ENCODE assay signal across 1 cellular context in the genomic region with DNA sequence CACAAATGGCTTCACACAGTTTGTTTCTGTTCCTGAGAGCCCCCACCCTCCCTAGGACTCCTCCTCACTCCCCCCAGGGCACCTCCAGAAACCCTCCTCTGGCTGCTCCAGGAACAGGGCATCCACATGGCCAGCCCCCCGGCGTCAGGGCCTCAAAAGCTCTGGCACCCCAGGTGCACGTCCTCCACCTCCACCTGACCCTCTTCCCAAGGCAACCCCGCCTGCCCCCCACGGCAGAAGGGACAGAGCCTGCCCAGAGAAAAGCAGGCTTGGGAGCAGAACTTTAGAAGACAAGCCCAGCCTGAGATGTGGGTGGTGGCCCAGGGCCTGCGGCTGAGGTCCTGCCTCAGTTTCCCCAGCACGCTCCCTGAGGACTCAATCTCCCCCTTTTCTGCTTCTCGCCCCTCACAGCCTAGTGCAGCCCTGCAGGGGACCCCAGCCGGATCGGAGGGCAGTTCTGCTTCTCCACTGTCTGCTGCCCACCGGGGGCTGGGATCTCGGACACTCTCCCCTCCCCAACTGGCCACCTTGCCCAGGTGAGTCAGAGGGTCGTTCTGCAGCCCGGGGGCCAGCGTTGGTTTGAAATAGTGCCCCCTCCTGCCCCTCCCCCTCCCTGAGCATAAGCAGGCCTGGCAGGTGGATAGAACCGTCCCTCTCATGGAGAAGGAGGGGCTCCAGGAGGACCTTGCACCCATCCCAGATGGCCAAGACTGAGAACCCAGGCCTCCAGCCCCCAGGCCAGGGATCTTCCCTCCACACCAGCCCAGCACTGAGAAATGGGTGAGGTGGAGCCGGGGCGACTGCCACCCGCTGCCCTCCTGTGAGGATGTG.
TF ChIP-seq lines count a peak whose summit lies in the region.

No MANE protein-coding gene starts in this region.

TF ChIP-seq in HCT116, 20 proteins besides CTCF, POLR2A, EP300 and RAD21 (continued from another document):
- TF ChIP-seq, protein P1, sequence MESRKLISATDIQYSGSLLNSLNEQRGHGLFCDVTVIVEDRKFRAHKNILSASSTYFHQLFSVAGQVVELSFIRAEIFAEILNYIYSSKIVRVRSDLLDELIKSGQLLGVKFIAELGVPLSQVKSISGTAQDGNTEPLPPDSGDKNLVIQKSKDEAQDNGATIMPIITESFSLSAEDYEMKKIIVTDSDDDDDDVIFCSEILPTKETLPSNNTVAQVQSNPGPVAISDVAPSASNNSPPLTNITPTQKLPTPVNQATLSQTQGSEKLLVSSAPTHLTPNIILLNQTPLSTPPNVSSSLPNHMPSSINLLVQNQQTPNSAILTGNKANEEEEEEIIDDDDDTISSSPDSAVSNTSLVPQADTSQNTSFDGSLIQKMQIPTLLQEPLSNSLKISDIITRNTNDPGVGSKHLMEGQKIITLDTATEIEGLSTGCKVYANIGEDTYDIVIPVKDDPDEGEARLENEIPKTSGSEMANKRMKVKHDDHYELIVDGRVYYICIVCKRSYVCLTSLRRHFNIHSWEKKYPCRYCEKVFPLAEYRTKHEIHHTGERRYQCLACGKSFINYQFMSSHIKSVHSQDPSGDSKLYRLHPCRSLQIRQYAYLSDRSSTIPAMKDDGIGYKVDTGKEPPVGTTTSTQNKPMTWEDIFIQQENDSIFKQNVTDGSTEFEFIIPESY (IDR thresholded peaks at IDR 0.05; ENCODE audit: extremely low read depth, insufficient replicate concordance, low read length), result no peak
- TF ChIP-seq POLR2AphosphoS5 (IDR thresholded peaks at IDR 0.05; ENCODE audit: low read depth, low read length) (no peak), CBX3 (IDR thresholded peaks at IDR 0.05; ENCODE audit: low read depth) (no peak), TCF7L2 (IDR thresholded peaks at IDR 0.05; ENCODE audit: borderline replicate concordance, extremely low read depth, insufficient read depth, insufficient read length) (no peak)
- TF ChIP-seq, protein P2, sequence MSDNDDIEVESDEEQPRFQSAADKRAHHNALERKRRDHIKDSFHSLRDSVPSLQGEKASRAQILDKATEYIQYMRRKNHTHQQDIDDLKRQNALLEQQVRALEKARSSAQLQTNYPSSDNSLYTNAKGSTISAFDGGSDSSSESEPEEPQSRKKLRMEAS (IDR thresholded peaks at IDR 0.05), result no peak
